Comparison of ENCODE assay signal across 20 cellular contexts in genomic region chr2:3317277-3317685, GRCh38.
DNase-seq lines count a peak whose midpoint lies in the region; ATAC-seq, FAIRE-seq and TF ChIP-seq lines count a peak whose summit lies in the region.
"Had no signal": no experiment of that assay in that cellular context is flagged by ENCODE, and none has a peak within 500 bp of the region (broad histone marks: within the 10 kb centered on the region; RNA-seq: fewer than 3 reads in every experiment).

No MANE protein-coding gene starts in this region.

- no peak for TF ChIP-seq CTCF in HepG2 (CRISPR knock-in tag; IDR thresholded peaks at IDR 0.05)
- no peak for TF ChIP-seq CTCF in upper lobe of right lung (IDR thresholded peaks at IDR 0.05)
- no peak for TF ChIP-seq CTCF in foreskin fibroblast (IDR thresholded peaks at IDR 0.05; ENCODE audit: low read depth, low read length)

- H3K36me3 Mint-ChIP-seq in T-helper 17 cell (ENCODE audit: low read depth): peaks cover 2% of the 10 kb centered on the region

- H3K4ac ChIP-seq in trophoblast cell (ENCODE audit: low read depth, low read length): no peak overlapping the region

- peak overlapping the region; percentile 27 for H3K27ac Mint-ChIP-seq in T-helper 17 cell
- H3K27ac Mint-ChIP-seq: CD4-positive, CD25-positive, alpha-beta regulatory T cell had no signal

- H3K4me3 ChIP-seq in HepG2 (replicated peaks in 1 of 3; ENCODE audit: insufficient read depth in 1 of 3, low read depth in 2 of 3, low read length in 3 of 3) (no peak overlapping the region), trophoblast cell (ENCODE audit: low read depth, low read length) (no peak overlapping the region), upper lobe of right lung (no peak overlapping the region), foreskin fibroblast (ENCODE audit: low read depth in 1 of 2, low read length in 2 of 2) (no peak overlapping the region)
- H3K4me3 ChIP-seq: GM12878 had no signal

- H2AK5ac ChIP-seq in trophoblast cell (ENCODE audit: low read length): no peak overlapping the region

- H2BK120ac ChIP-seq in trophoblast cell (ENCODE audit: insufficient read depth, low read length, poor library complexity): no peak overlapping the region

- intact Hi-C loops in HepG2 (cut with micrococcal nuclease; ENCODE audit: unreplicated experiment): no loop called here
- intact Hi-C loops in upper lobe of right lung (cut with DNase I): no loop called here
- intact Hi-C loops in head of caudate nucleus (cut with DNase I): no loop called here

- H3K18ac ChIP-seq in trophoblast cell (ENCODE audit: low read length): peak overlapping the region; percentile 9

- TF ChIP-seq RAD21 in HepG2 (CRISPR knock-in tag; IDR thresholded peaks at IDR 0.05): no peak

- ATAC-seq in T-helper 17 cell: no peak
- no peak; the same call in 2 of the 3 replicates for ATAC-seq in HepG2
- ATAC-seq in upper lobe of right lung: no peak
- no peak for ATAC-seq in GM21529 (IDR thresholded peaks at IDR 0.05; ENCODE audit: unreplicated experiment)
- ATAC-seq: GM12878 had no signal

- no peak overlapping the region for H3K14ac ChIP-seq in trophoblast cell (ENCODE audit: low read length)

- H3K4me3 Mint-ChIP-seq in T-helper 17 cell: no peak overlapping the region
- H3K4me3 Mint-ChIP-seq: CD4-positive, CD25-positive, alpha-beta regulatory T cell; CD8-positive, alpha-beta memory T cell had no signal

- H3K27me3 Mint-ChIP-seq in T-helper 17 cell: no peaks in the 10 kb centered on the region
- H3K27me3 Mint-ChIP-seq: CD4-positive, CD25-positive, alpha-beta regulatory T cell; CD8-positive, alpha-beta memory T cell had no signal

- peaks cover 10% of the 10 kb centered on the region for H3K4me1 Mint-ChIP-seq in T-helper 17 cell

- H3K36me3 ChIP-seq in HepG2 (replicated peaks in 1 of 2; ENCODE audit: control insufficient read depth in 1 of 2, insufficient read depth in 2 of 2, low read length in 2 of 2): peaks cover 7 to 31% of the 10 kb centered on the region in 2 experiments
- H3K36me3 ChIP-seq in trophoblast cell (ENCODE audit: control insufficient read depth in 1 of 2, insufficient read depth in 2 of 2, low read length in 2 of 2): peaks cover 5 to 8% of the 10 kb centered on the region in 2 experiments
- no peaks in the 10 kb centered on the region for H3K36me3 ChIP-seq in upper lobe of right lung
- H3K36me3 ChIP-seq: BE2C had no signal

- H2AFZ ChIP-seq in HepG2 (ENCODE audit: low read length) (no peak overlapping the region), trophoblast cell (ENCODE audit: insufficient read depth, low read length, poor library complexity) (no peak overlapping the region)

- no peak for TF ChIP-seq POLR2A in HepG2 (IDR thresholded peaks at IDR 0.05; ENCODE audit: insufficient read depth in 1 of 2, low read depth in 2 of 2, low read length in 2 of 2)

- no peak for DNase-seq in T-helper 17 cell
- no peak for DNase-seq in HepG2 (ENCODE audit: low spot score)
- no peak for DNase-seq in trophoblast cell
- DNase-seq in upper lobe of right lung: peak; percentile 56
- DNase-seq in head of caudate nucleus: no peak
- no peak for DNase-seq in foreskin fibroblast
- DNase-seq: ACHN; BE2C; C1 segment of cervical spinal cord; CD4-positive, CD25-positive, alpha-beta regulatory T cell; CD8-positive, alpha-beta memory T cell; COR-L47; DMS 273 treated with DMSO at 0.1 percent for 48 hours; DMS53; DND-41; EL; HCEC 1CT had no signal

- H3K79me2 ChIP-seq in HepG2 (ENCODE audit: insufficient read depth, low read length) (peaks cover 16% of the 10 kb centered on the region), trophoblast cell (ENCODE audit: control insufficient read depth, insufficient read depth, low read length, poor library complexity) (no peaks in the 10 kb centered on the region)

- H2BK5ac ChIP-seq in trophoblast cell (ENCODE audit: low read depth, low read length, poor library complexity): no peak overlapping the region

- POLR2A ChIA-PET in HepG2 (lab: Yijun Ruan, JAX): no interaction called here

- H3K4me1 ChIP-seq in HepG2 (ENCODE audit: insufficient read depth, low read length) (no peaks in the 10 kb centered on the region), trophoblast cell (ENCODE audit: control insufficient read depth in 1 of 2, insufficient read depth in 2 of 2, low read length in 2 of 2) (peaks cover 7% of the 10 kb centered on the region in 2 experiments), upper lobe of right lung (no peaks in the 10 kb centered on the region)
- H3K4me1 ChIP-seq: BE2C had no signal

- H3K27ac ChIP-seq in HepG2 (ENCODE audit: extremely low read length, insufficient read depth, low read length) (no peak overlapping the region), trophoblast cell (ENCODE audit: low read depth, low read length) (no peak overlapping the region), upper lobe of right lung (no peak overlapping the region)

- BruUV-seq in HepG2 (replicated peaks; lab: Mats Ljungman, UMichigan): no TSS peak

- H4K12ac ChIP-seq in trophoblast cell (ENCODE audit: low read depth, low read length): no peak overlapping the region

- CTCF ChIA-PET in HepG2 (lab: Yijun Ruan, JAX; ENCODE audit: low intra/inter-chr PET ratio, low total read pairs): no interaction called here

- H3K23ac ChIP-seq in trophoblast cell (ENCODE audit: low read length): no peak overlapping the region

- no peak overlapping the region for H4K91ac ChIP-seq in trophoblast cell (ENCODE audit: low read depth, low read length)

- H3K79me1 ChIP-seq in trophoblast cell (ENCODE audit: low read length): no peaks in the 10 kb centered on the region

- FAIRE-seq in HepG2 (lab: Jason Lieb, UNC): no peak
- FAIRE-seq: A204.1, GM12878 had no signal

- H3K4me2 ChIP-seq in HepG2 (ENCODE audit: low read depth, low read length) (no peak overlapping the region), trophoblast cell (ENCODE audit: low read length) (no peak overlapping the region)

- H3K9me3 ChIP-seq in T-helper 17 cell (ENCODE audit: control insufficient read depth, low read length, poor library complexity, severe bottlenecking) (no peaks in the 10 kb centered on the region), HepG2 (ENCODE audit: low read length) (no peaks in the 10 kb centered on the region), trophoblast cell (ENCODE audit: insufficient read depth, low read depth, low read length) (no peaks in the 10 kb centered on the region), upper lobe of right lung (no peaks in the 10 kb centered on the region)
- H3K9me3 ChIP-seq: BE2C had no signal

- peaks cover 16% of the 10 kb centered on the region for H4K20me1 ChIP-seq in HepG2 (ENCODE audit: insufficient read depth, low read length)

- no peak overlapping the region for H3K9ac ChIP-seq in HepG2 (ENCODE audit: insufficient read depth, low read depth, low read length)
- no peak overlapping the region for H3K9ac ChIP-seq in trophoblast cell (ENCODE audit: low read length)

- H4K8ac ChIP-seq in trophoblast cell (ENCODE audit: low read depth, low read length): no peak overlapping the region

- TF ChIP-seq EP300 in HepG2 (IDR thresholded peaks at IDR 0.05; ENCODE audit: low read depth in 2 of 2, low read length in 2 of 2) (no peak), HepG2 (CRISPR knock-in tag; IDR thresholded peaks at IDR 0.05; ENCODE audit: borderline replicate concordance) (no peak)

- H2BK12ac ChIP-seq in trophoblast cell (ENCODE audit: low read length): no peak overlapping the region

- H3K27me3 ChIP-seq in HepG2 (ENCODE audit: control insufficient read depth in 1 of 2, insufficient read depth in 2 of 2, low read length in 2 of 2) (no peaks in the 10 kb centered on the region), trophoblast cell (ENCODE audit: insufficient read depth, low read length) (no peaks in the 10 kb centered on the region), upper lobe of right lung (no peaks in the 10 kb centered on the region)
- H3K27me3 ChIP-seq: BE2C had no signal

- in situ Hi-C loops in HepG2 (cut with HindIII; ENCODE audit: extremely low pct_ligation_motif_present, low pct_unique_long_range_greater_than_20kb): no loop called here

- WGBS in HepG2 (ENCODE audit: low lambda C conversion rate): 98% methylated on average over 19 of the region's 21 CpGs
- no CpG with 5 or more reads among the region's 21 CpGs for WGBS in trophoblast cell (ENCODE audit: extremely low coverage, insufficient coverage, insufficient read length)

TF ChIP-seq in HepG2, 621 proteins besides CTCF, POLR2A, EP300 and RAD21 (continues in another document):
- TF ChIP-seq ZBTB21 (CRISPR knock-in tag; IDR thresholded peaks at IDR 0.05): no peak
- TF ChIP-seq, protein P1, sequence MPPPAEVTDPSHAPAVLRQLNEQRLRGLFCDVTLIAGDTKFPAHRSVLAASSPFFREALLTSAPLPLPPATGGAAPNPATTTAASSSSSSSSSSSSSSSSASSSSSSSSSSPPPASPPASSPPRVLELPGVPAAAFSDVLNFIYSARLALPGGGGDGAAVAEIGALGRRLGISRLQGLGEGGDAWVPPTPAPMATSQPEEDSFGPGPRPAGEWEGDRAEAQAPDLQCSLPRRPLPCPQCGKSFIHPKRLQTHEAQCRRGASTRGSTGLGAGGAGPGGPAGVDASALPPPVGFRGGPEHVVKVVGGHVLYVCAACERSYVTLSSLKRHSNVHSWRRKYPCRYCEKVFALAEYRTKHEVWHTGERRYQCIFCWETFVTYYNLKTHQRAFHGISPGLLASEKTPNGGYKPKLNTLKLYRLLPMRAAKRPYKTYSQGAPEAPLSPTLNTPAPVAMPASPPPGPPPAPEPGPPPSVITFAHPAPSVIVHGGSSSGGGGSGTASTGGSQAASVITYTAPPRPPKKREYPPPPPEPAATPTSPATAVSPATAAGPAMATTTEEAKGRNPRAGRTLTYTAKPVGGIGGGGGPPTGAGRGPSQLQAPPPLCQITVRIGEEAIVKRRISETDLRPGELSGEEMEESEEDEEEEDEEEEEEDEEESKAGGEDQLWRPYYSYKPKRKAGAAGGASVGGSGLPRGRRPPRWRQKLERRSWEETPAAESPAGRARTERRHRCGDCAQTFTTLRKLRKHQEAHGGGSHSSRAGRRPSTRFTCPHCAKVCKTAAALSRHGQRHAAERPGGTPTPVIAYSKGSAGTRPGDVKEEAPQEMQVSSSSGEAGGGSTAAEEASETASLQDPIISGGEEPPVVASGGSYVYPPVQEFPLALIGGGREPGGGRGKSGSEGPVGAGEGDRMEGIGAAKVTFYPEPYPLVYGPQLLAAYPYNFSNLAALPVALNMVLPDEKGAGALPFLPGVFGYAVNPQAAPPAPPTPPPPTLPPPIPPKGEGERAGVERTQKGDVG (CRISPR knock-in tag; IDR thresholded peaks at IDR 0.05; ENCODE audit: borderline replicate concordance): 0 out of 2 replicates have a peak, but pooled peaks have one; percentile 27
